ENCODE assay signal across 8 cellular contexts in genomic region chr10:84008878-84009277, GRCh38.
A peak's percentile ranks its signal among the peaks of the same experiment; 100 is the strongest.
DNase-seq lines count a peak whose midpoint lies in the region; ATAC-seq and TF ChIP-seq lines count a peak whose summit lies in the region.

No MANE protein-coding gene starts in this region.

- H3K4me1 ChIP-seq in esophagus muscularis mucosa = no peaks in the 10 kb centered on the region

- TF ChIP-seq EP300 in esophagus muscularis mucosa (IDR thresholded peaks at IDR 0.05) = no peak

- H3K4me3 ChIP-seq in GM06990 (replicated peaks; ENCODE audit: low read depth, low read length) (no peak overlapping the region), esophagus muscularis mucosa (no peak overlapping the region)

- DNase-seq in A172 (ENCODE audit: low spot score) (peak; percentile 8), GM06990 (ENCODE audit: extremely low read depth, insufficient read length) (peak; percentile 7), SK-N-DZ (ENCODE audit: low spot score) (peak; percentile 18), esophagus muscularis mucosa (ENCODE audit: extremely low spot score) (peak; percentile 37), amniotic stem cell (lab: John Stamatoyannopoulos, UW) (no peak), caudate nucleus (lab: John Stamatoyannopoulos, UW) (no peak)
- DNase-seq in stimulated activated CD8-positive, alpha-beta memory T cell treated with anti-CD3 and anti-CD28 coated beads, Interleukin-4, amount 100 ng/mL, for 48 hours = peak; percentile 75

- intact Hi-C loops in esophagus muscularis mucosa (cut with DNase I) = no loop called here

- no peaks in the 10 kb centered on the region; the same call in 1 of the 2 replicates for H3K27me3 ChIP-seq in GM06990 (replicated peaks; ENCODE audit: control insufficient read depth, insufficient read depth, low read length)
- H3K27me3 ChIP-seq in esophagus muscularis mucosa = peaks cover 0 to 6% (median 0%) of the 10 kb centered on the region in 4 donors

- no peak overlapping the region for H3K27ac ChIP-seq in esophagus muscularis mucosa (replicated peaks in 1 of 4)
- no peak overlapping the region for H3K27ac ChIP-seq in caudate nucleus (ENCODE audit: low read depth, low read length)

- WGBS in esophagus muscularis mucosa = 31% methylated on average over 3 of the region's 3 CpGs

- no peaks in the 10 kb centered on the region for H3K9me3 ChIP-seq in esophagus muscularis mucosa

- TF ChIP-seq CTCF in GM06990 (IDR thresholded peaks at IDR 0.05; ENCODE audit: insufficient read depth, low read length, poor library complexity, severe bottlenecking) = peak; percentile 95
- peak in 2 of 3 experiments; percentile 19 to 37 for TF ChIP-seq CTCF in esophagus muscularis mucosa (IDR thresholded peaks at IDR 0.05)

- ATAC-seq in HG02981 (IDR thresholded peaks at IDR 0.05; ENCODE audit: unreplicated experiment) = peak; percentile 46

- TF ChIP-seq POLR2A in esophagus muscularis mucosa (IDR thresholded peaks at IDR 0.05; ENCODE audit: low read depth) = no peak

- H3K36me3 ChIP-seq in GM06990 (ENCODE audit: control insufficient read depth, insufficient read depth, low read length) (no peaks in the 10 kb centered on the region), esophagus muscularis mucosa (no peaks in the 10 kb centered on the region)

Comparison
In these comparisons a context has a peak if more than half of its experiments do, and no peak if none do; other contexts are left out.
1. DNase-seq: peak in A172 (single experiment), GM06990 (single experiment), SK-N-DZ (single experiment), esophagus muscularis mucosa (single experiment) and stimulated activated CD8-positive, alpha-beta memory T cell treated with anti-CD3 and anti-CD28 coated beads, Interleukin-4, amount 100 ng/mL, for 48 hours (single experiment); none in amniotic stem cell (single experiment) and caudate nucleus (0 of 61).